In genomic region chr9:122200960-122201635, GRCh38 we compare ENCODE assay signal across 16 cellular contexts. TPM values are rescaled to one million over a fixed set of nuclear protein-coding genes. Genes with fewer than 3 reads are reported as not detected.
DNase-seq lines count a peak whose midpoint lies in the region; ATAC-seq, FAIRE-seq and TF ChIP-seq lines count a peak whose summit lies in the region.
"Had no signal": no experiment of that assay in that cellular context is flagged by ENCODE, and none has a peak within 500 bp of the region (broad histone marks: within the 10 kb centered on the region; RNA-seq: fewer than 3 reads in every experiment).

No MANE protein-coding gene starts in this region.

- H3K27ac Mint-ChIP-seq in HFFc6, result peak overlapping the region; percentile 40; the same call in 1 of the 2 replicates
- H3K27ac Mint-ChIP-seq: activated B cell treated with CpG ODN at 0.5 μM for 24 hours; activated naive CD4-positive, alpha-beta T cell treated with anti-CD3 and anti-CD28 coated beads, Interleukin-2, amount 10 ng/mL, durations not matched to agents 7 days and 5 days; memory B cell had no signal

- no peak for FAIRE-seq in urothelium cell line (lab: Jason Lieb, UNC)
- FAIRE-seq: small intestine had no signal

- peak; percentile 53 for DNase-seq in A172 (ENCODE audit: low spot score)
- DNase-seq in HFFc6, result peak; percentile 20
- DNase-seq in astrocyte of the cerebellum (ENCODE audit: low read depth), result peak; percentile 8
- DNase-seq in glomerular visceral epithelial cell (ENCODE audit: extremely low spot score), result peak; percentile 26
- no peak for DNase-seq in urothelium cell line (ENCODE audit: low spot score)
- DNase-seq in HK-2 (ENCODE audit: unreplicated experiment), result no peak
- DNase-seq: activated B cell treated with CpG ODN at 0.5 μM for 24 hours; activated naive CD4-positive, alpha-beta T cell treated with anti-CD3 and anti-CD28 coated beads, Interleukin-2, amount 10 ng/mL, durations not matched to agents 7 days and 5 days; cerebellar nuclear complex; NCI-H1092; NCI-H2227 treated with DMSO at 0.1 percent for 48 hours; small intestine had no signal

- H3K4me3 ChIP-seq in astrocyte of the cerebellum (ENCODE audit: low read depth, low read length), result no peak overlapping the region

- no peak overlapping the region for H3K4me3 Mint-ChIP-seq in HFFc6
- H3K4me3 Mint-ChIP-seq: activated B cell treated with CpG ODN at 0.5 μM for 24 hours; activated naive CD4-positive, alpha-beta T cell treated with anti-CD3 and anti-CD28 coated beads, Interleukin-2, amount 10 ng/mL, durations not matched to agents 7 days and 5 days; memory B cell had no signal

- peaks cover 13% of the 10 kb centered on the region for H3K4me1 Mint-ChIP-seq in HFFc6 (ENCODE audit: low read depth)
- H3K4me1 Mint-ChIP-seq: activated B cell treated with CpG ODN at 0.5 μM for 24 hours; activated naive CD4-positive, alpha-beta T cell treated with anti-CD3 and anti-CD28 coated beads, Interleukin-2, amount 10 ng/mL, durations not matched to agents 7 days and 5 days; memory B cell had no signal

- no peaks in the 10 kb centered on the region for H3K36me3 Mint-ChIP-seq in HFFc6 (ENCODE audit: low read depth)
- H3K36me3 Mint-ChIP-seq: activated naive CD4-positive, alpha-beta T cell treated with anti-CD3 and anti-CD28 coated beads, Interleukin-2, amount 10 ng/mL, durations not matched to agents 7 days and 5 days; memory B cell had no signal

- no peaks in the 10 kb centered on the region for H3K9me3 Mint-ChIP-seq in HFFc6
- H3K9me3 Mint-ChIP-seq: activated B cell treated with CpG ODN at 0.5 μM for 24 hours; activated naive CD4-positive, alpha-beta T cell treated with anti-CD3 and anti-CD28 coated beads, Interleukin-2, amount 10 ng/mL, durations not matched to agents 7 days and 5 days; memory B cell had no signal

- peaks cover 11% of the 10 kb centered on the region for H3K27me3 Mint-ChIP-seq in HFFc6 (ENCODE audit: insufficient read depth)

- in situ Hi-C loops in astrocyte of the cerebellum (cut with HindIII; ENCODE audit: low sequenced_read_pairs), result no loop called here

- ATAC-seq in GM19023 (IDR thresholded peaks at IDR 0.05; ENCODE audit: unreplicated experiment) (no peak), GM21723 (IDR thresholded peaks at IDR 0.05; ENCODE audit: unreplicated experiment) (no peak)

- TF ChIP-seq CTCF in HFFc6 (IDR thresholded peaks at IDR 0.05) (no peak), astrocyte of the cerebellum (IDR thresholded peaks at IDR 0.05; ENCODE audit: low read depth, low read length, missing control alignments) (no peak)

RNA-seq across cellular contexts. Expression of gene LHX6, which starts 27.7 kb away (rescaled TPM):
- total RNA-seq in A172 (2014; rRNA removed; shearing (Covaris generic)), result 2.2 and 2.5 TPM in 2 replicates
- not detected for total RNA-seq in HFFc6 (2021; fragmentation: NEBNext Ultra II Directional; extraction: Animal tissue kit (Norgen Biotek cat#: 25700))
- total RNA-seq: activated B cell treated with CpG ODN at 0.5 μM for 24 hours had no signal

RNA-seq across cellular contexts. Expression of gene MORN5, which starts 41.4 kb away (rescaled TPM):
- total RNA-seq in A172 (2014; rRNA removed; shearing (Covaris generic)), result not detected in 2 replicates
- total RNA-seq in HFFc6 (2021; fragmentation: NEBNext Ultra II Directional; extraction: Animal tissue kit (Norgen Biotek cat#: 25700)), result not detected
- total RNA-seq: activated B cell treated with CpG ODN at 0.5 μM for 24 hours, subcutaneous adipose tissue had no signal

RNA-seq across cellular contexts. Expression of gene NDUFA8, which starts 41.5 kb away (rescaled TPM):
- 144 and 168 TPM in 2 replicates for total RNA-seq in A172 (2014; rRNA removed; shearing (Covaris generic))
- 10 to 100 TPM; 67.4 to 76.6 (median 72.8) TPM for total RNA-seq in HFFc6 (2021; fragmentation: NEBNext Ultra II Directional; extraction: Animal tissue kit (Norgen Biotek cat#: 25700))

Comparison
In these comparisons a context has a peak if more than half of its experiments do, and no peak if none do; other contexts are left out.
1. DNase-seq: peak in A172 (single experiment), HFFc6 (single experiment), astrocyte of the cerebellum (single experiment) and glomerular visceral epithelial cell (single experiment); none in urothelium cell line (single experiment) and HK-2 (single experiment).